ENCODE assay signal across 8 cellular contexts in genomic region chr17:8288336-8289102, GRCh38. TPM values are rescaled to one million over a fixed set of nuclear protein-coding genes. Genes with fewer than 3 reads are reported as not detected.
DNase-seq lines count a peak whose midpoint lies in the region; ATAC-seq and TF ChIP-seq lines count a peak whose summit lies in the region.

Gene RANGRF, plus strand, starts transcription at chr17:8288670. Its CDS starts 119 bp downstream, at chr17:8288789.

- H3K23ac ChIP-seq in IMR-90 (ENCODE audit: low read depth, low read length): peak within 1 kb of the TSS; percentile 84

- intact Hi-C loops in IMR-90 (cut with micrococcal nuclease): loop anchor here (5.0 kb wide), 1 partner anchor 41 kb away; the partner anchor contains the start of genes CTC1 and PFAS

- 0 out of 2 replicates have a peak within 1 kb of the TSS, but pooled peaks have one; percentile 17 for H2BK20ac ChIP-seq in IMR-90 (ENCODE audit: low read depth, low read length)

- H3K18ac ChIP-seq in IMR-90 (ENCODE audit: low read depth, low read length): peak within 1 kb of the TSS; percentile 93

- dilution Hi-C loops in IMR-90 (cut with HindIII; ENCODE audit: low sequenced_read_pairs, unreplicated experiment): no loop called here

- TF ChIP-seq POLR2A in IMR-90 (IDR thresholded peaks at IDR 0.05; ENCODE audit: low read depth, low read length): peak; percentile 64

- no peaks in the 10 kb centered on the region for H3K36me3 ChIP-seq in IMR-90 (ENCODE audit: control insufficient read depth, insufficient read depth, low read length)
- H3K36me3 ChIP-seq in muscle layer of duodenum (ENCODE audit: control insufficient read depth in 1 of 2, insufficient read depth in 2 of 2, low read length in 2 of 2): peaks cover 0 to 3% of the 10 kb centered on the region in 2 donors

- H3K9me3 ChIP-seq in IMR-90 (ENCODE audit: control insufficient read depth, insufficient read depth, low read length) (no peaks in the 10 kb centered on the region), muscle layer of duodenum (ENCODE audit: control insufficient read depth in 1 of 2, low read length in 2 of 2) (no peaks in the 10 kb centered on the region)

- H3K27ac ChIP-seq in IMR-90 (ENCODE audit: insufficient read depth, low read length): peak within 1 kb of the TSS; percentile 91
- H3K27ac ChIP-seq in muscle layer of duodenum (ENCODE audit: low read length): peak within 1 kb of the TSS; percentile 95

- no peak for TF ChIP-seq RAD21 in IMR-90 (IDR thresholded peaks at IDR 0.05; ENCODE audit: low read length)

- peak within 1 kb of the TSS; percentile 69 for H2BK120ac ChIP-seq in IMR-90 (ENCODE audit: low read depth, low read length)

- H3K79me1 ChIP-seq in IMR-90 (ENCODE audit: low read depth in 1 of 2, low read length in 2 of 2): peaks cover 16 to 33% of the 10 kb centered on the region in 2 experiments

- H4K20me1 ChIP-seq in IMR-90 (ENCODE audit: insufficient read depth, low read length): 0 out of 2 replicates have a peak, but pooled peaks cover 2% of the 10 kb centered on the region

- H3K4me2 ChIP-seq in IMR-90 (ENCODE audit: low read depth, low read length): peak within 1 kb of the TSS; percentile 90

- peaks cover 19% of the 10 kb centered on the region for H3K9me1 ChIP-seq in IMR-90 (ENCODE audit: insufficient read depth, low read length)

- in situ Hi-C loops in Caki2 (cut with HindIII; ENCODE audit: low pct_unique_long_range_greater_than_20kb, low sequenced_read_pairs) (no loop called here), IMR-90 (cut with MboI; ENCODE audit: low sequenced_read_pairs) (no loop called here)

- H3K4me3 ChIP-seq in IMR-90 (ENCODE audit: insufficient read depth, low read depth, low read length): peak within 1 kb of the TSS; percentile 98
- H3K4me3 ChIP-seq in muscle layer of duodenum (ENCODE audit: low read depth in 1 of 2, low read length in 2 of 2): peak within 1 kb of the TSS; percentile 83 to 84

- WGBS in IMR-90 (ENCODE audit: extremely low coverage in 2 of 2, insufficient read length in 1 of 2), 2 experiments: 1% methylated on average over 20 of the region's 53 CpGs; no CpG with 5 or more reads in 1 of the 2 experiments

- no peaks in the 10 kb centered on the region for H3K27me3 ChIP-seq in IMR-90 (ENCODE audit: control insufficient read depth, insufficient read depth, low read length)
- no peaks in the 10 kb centered on the region for H3K27me3 ChIP-seq in muscle layer of duodenum (ENCODE audit: low read depth, low read length)

- TF ChIP-seq CTCF in IMR-90 (conservative IDR thresholded peaks at IDR 0.05; ENCODE audit: low read depth, low read length): no peak

- peak within 1 kb of the TSS; percentile 67 to 99 for H4K8ac ChIP-seq in IMR-90 (ENCODE audit: low read depth in 2 of 2, low read length in 2 of 2)

- H4K91ac ChIP-seq in IMR-90 (ENCODE audit: insufficient read depth, low read depth, low read length): peak within 1 kb of the TSS; percentile 82

- CTCF ChIA-PET in IMR-90 (lab: Yijun Ruan, JAX): interaction anchor here (0.6 kb wide), 1 partner anchor 40 kb away, joined by 3 read pairs; the partner anchor contains the start of gene CTC1

- peak within 1 kb of the TSS; percentile 97 for H4K5ac ChIP-seq in IMR-90 (ENCODE audit: low read depth, low read length)

- peak within 1 kb of the TSS; percentile 97 for H3K14ac ChIP-seq in IMR-90 (replicated peaks; ENCODE audit: low read depth, low read length)

- peak within 1 kb of the TSS; percentile 80; the same call in 1 of the 3 replicates for H2BK15ac ChIP-seq in IMR-90 (ENCODE audit: low read depth, low read length)

- POLR2A ChIA-PET in IMR-90 (lab: Charles Lee; ENCODE audit: unreplicated experiment): no interaction called here

- peak within 1 kb of the TSS; percentile 83 for H3K56ac ChIP-seq in IMR-90 (ENCODE audit: extremely low read depth, insufficient read depth, low read length)

- peak within 1 kb of the TSS; percentile 96 for H2AK9ac ChIP-seq in IMR-90 (replicated peaks; ENCODE audit: low read depth, low read length, poor library complexity)

- H2AFZ ChIP-seq in IMR-90 (replicated peaks; ENCODE audit: low read length, poor library complexity): peak within 1 kb of the TSS; percentile 99

- H3K4me1 ChIP-seq in IMR-90 (ENCODE audit: control insufficient read depth, insufficient read depth, low read length) (peaks cover 10% of the 10 kb centered on the region; the same call in 1 of the 2 replicates), muscle layer of duodenum (ENCODE audit: control insufficient read depth in 1 of 2, insufficient read depth in 2 of 2, low read length in 2 of 2) (peaks cover 7 to 19% of the 10 kb centered on the region in 2 donors)

- peak within 1 kb of the TSS; percentile 93 for H3K4ac ChIP-seq in IMR-90 (ENCODE audit: low read depth, low read length)

- no TSS peak for BruUV-seq in IMR-90 (replicated peaks; lab: Mats Ljungman, UMichigan)

- H3K9ac ChIP-seq in IMR-90 (ENCODE audit: low read depth, low read length): peak within 1 kb of the TSS; percentile 94

- DNase-seq in Caki2 (ENCODE audit: low read depth): peak; percentile 71
- peak; percentile 75 for DNase-seq in IMR-90
- peak; percentile 91 for DNase-seq in activated T-cell treated with anti-CD3 and anti-CD28 coated beads, Interleukin-2, amount 50 U/mL, for 48 hours
- DNase-seq in stimulated activated CD8-positive, alpha-beta memory T cell treated with anti-CD3 and anti-CD28 coated beads, Interleukin-7, amount 100 ng/mL, for 24 hours (ENCODE audit: low read depth): peak; percentile 72

- peak within 1 kb of the TSS; percentile 77 for H2BK5ac ChIP-seq in IMR-90 (ENCODE audit: low read depth, low read length, poor library complexity, severe bottlenecking)

- H2AK5ac ChIP-seq in IMR-90 (ENCODE audit: low read depth, low read length): peak within 1 kb of the TSS; percentile 93

- ATAC-seq in GM21390 (IDR thresholded peaks at IDR 0.05; ENCODE audit: unreplicated experiment) (peak; percentile 83), IMR-90 (ENCODE audit: low read depth) (peak; percentile 96), esophagus mucosa (peak; percentile 75)

TF ChIP-seq in IMR-90, 13 proteins besides CTCF, POLR2A, EP300 and RAD21 (continues in another document):
- peak; percentile 45; the same call in 1 of the 2 replicates for TF ChIP-seq MAZ (IDR thresholded peaks at IDR 0.05; ENCODE audit: borderline replicate concordance, low read depth, low read length)
- no peak for TF ChIP-seq FOS (IDR thresholded peaks at IDR 0.05; ENCODE audit: low read depth, low read length)
- peak; percentile 53; the same call in 1 of the 2 replicates for TF ChIP-seq MXI1 (IDR thresholded peaks at IDR 0.05; ENCODE audit: borderline replicate concordance, low read depth, low read length)
- no peak for TF ChIP-seq NFE2L2 (IDR thresholded peaks at IDR 0.05; ENCODE audit: low read depth, low read length)
- TF ChIP-seq MAFK (IDR thresholded peaks at IDR 0.05; ENCODE audit: low read depth, low read length): no peak
- TF ChIP-seq CEBPB (IDR thresholded peaks at IDR 0.05; ENCODE audit: low read depth, low read length): peak; percentile 35; the same call in 1 of the 2 replicates
- no peak for TF ChIP-seq SMC3 (IDR thresholded peaks at IDR 0.05; ENCODE audit: low read depth, low read length)
- no peak for TF ChIP-seq RFX5 (IDR thresholded peaks at IDR 0.05; ENCODE audit: low read depth, low read length)
- TF ChIP-seq USF2 (IDR thresholded peaks at IDR 0.05; ENCODE audit: low read depth, low read length): peak; percentile 89
- TF ChIP-seq BHLHE40 (IDR thresholded peaks at IDR 0.05; ENCODE audit: low read depth, low read length): peak; percentile 39; the same call in 1 of the 2 replicates

TF ChIP-seq in PFSK-1, 5 proteins besides CTCF, POLR2A, EP300 and RAD21:
- TF ChIP-seq REST (IDR thresholded peaks at IDR 0.05; ENCODE audit: insufficient read depth in 1 of 2, low read depth in 2 of 2, low read length in 2 of 2) (no peak), FOXP2 (optimal IDR thresholded peaks at IDR 0.05; ENCODE audit: borderline replicate concordance, extremely low read depth, extremely low read length, insufficient read depth) (peak; percentile 19), POLR2AphosphoS5 (IDR thresholded peaks at IDR 0.05; ENCODE audit: low read depth, low read length) (peak; percentile 82), SIN3A (IDR thresholded peaks at IDR 0.05; ENCODE audit: borderline replicate concordance, insufficient read depth, low read length) (peak; percentile 40; the same call in 1 of the 2 replicates), TAF1 (IDR thresholded peaks at IDR 0.05; ENCODE audit: borderline replicate concordance, insufficient read depth, low read length) (peak; percentile 10; the same call in 1 of the 2 replicates)

RNA-seq across cellular contexts. Expression of gene RANGRF, which starts in this region (rescaled TPM):
- 13.8 and 28.6 TPM in 2 replicates for total RNA-seq in Caki2 (2014; rRNA removed; shearing (Covaris generic); ENCODE audit: low replicate concordance)
- total RNA-seq in IMR-90 (2012; rRNA removed): 16.1 and 19.5 TPM in 2 replicates
- polyA plus RNA-seq in IMR-90 (2012; rRNA removed): 36.6 and 42.9 TPM in 2 replicates
- polyA plus RNA-seq in IMR-90 (2012; cell fraction: cytosol; rRNA removed): 33.8 and 42.7 TPM in 2 replicates
- 26.1 and 34.2 TPM in 2 replicates for polyA plus RNA-seq in IMR-90 (2012; cell fraction: nucleus; rRNA removed; ENCODE audit: low replicate concordance)
- 96.1 TPM for polyA plus RNA-seq in PFSK-1 (2012; ENCODE audit: insufficient read length, low read depth)
- 12.7 TPM for total RNA-seq in esophagus mucosa

Comparison
In these comparisons a context has a peak if more than half of its experiments do, and no peak if none do; other contexts are left out.
1. Peak in every context shown above with its lines: DNase-seq, ATAC-seq, H3K4me3 ChIP-seq and H3K27ac ChIP-seq.